Comparison of ENCODE assay signal across 16 cellular contexts in the genomic region with DNA sequence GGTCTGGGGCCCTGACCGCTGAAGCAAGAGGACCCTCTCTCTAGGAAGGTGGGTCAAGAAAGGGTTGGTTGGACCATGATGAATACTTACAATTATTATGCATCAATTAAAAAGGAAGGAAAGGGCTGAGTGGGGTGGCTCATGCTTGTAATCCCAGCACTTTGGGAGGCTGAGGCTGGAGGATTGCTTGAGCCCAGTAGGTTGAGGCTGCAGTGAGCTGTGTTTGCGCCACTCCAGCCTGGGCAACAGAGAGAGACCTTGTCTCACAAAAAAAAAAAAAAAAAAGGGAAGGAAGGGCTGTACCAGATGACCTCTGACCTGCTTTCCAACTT. TPM values are rescaled to one million over a fixed set of nuclear protein-coding genes. Genes with fewer than 3 reads are reported as not detected.
DNase-seq lines count a peak whose midpoint lies in the region; TF ChIP-seq lines count a peak whose summit lies in the region.
"Had no signal": no experiment of that assay in that cellular context is flagged by ENCODE, and none has a peak within 500 bp of the region (broad histone marks: within the 10 kb centered on the region; RNA-seq: fewer than 3 reads in every experiment).

No MANE protein-coding gene starts in this region.

- 97 to 100% methylated on average over 2 of the region's 2 CpGs for WGBS in thyroid gland, 2 donors

- intact Hi-C loops in thyroid gland (cut with DNase I), result no loop called here

- POLR2A ChIA-PET in RWPE1 (lab: Yijun Ruan, JAX; ENCODE audit: low non-redundant PET), result no interaction called here

- TF ChIP-seq CTCF in RWPE1 (conservative IDR thresholded peaks at IDR 0.05; ENCODE audit: low read depth), result no peak
- no peak for TF ChIP-seq CTCF in thyroid gland (IDR thresholded peaks at IDR 0.05)

- no peak overlapping the region for H3K4me3 ChIP-seq in thyroid gland (replicated peaks in 1 of 3)
- H3K4me3 ChIP-seq: MG63 had no signal

- H3K27ac ChIP-seq in RWPE1, result peak overlapping the region; percentile 91
- H3K27ac ChIP-seq in layer of hippocampus (ENCODE audit: low read depth, low read length), result peak overlapping the region; percentile 24
- H3K27ac ChIP-seq in thyroid gland, result peak overlapping the region in 2 of 3 donors; percentile 74 to 77
- H3K27ac ChIP-seq: KMS-11 had no signal

- H3K4me1 ChIP-seq in thyroid gland, result peaks cover 7 to 54% of the 10 kb centered on the region in 2 donors

- CTCF ChIA-PET in RWPE1 (lab: Yijun Ruan, JAX), result interaction anchor here (0.6 to 1.1 kb wide), 3 partner anchors 16 to 107 kb away, joined by 3 read pairs; no protein-coding TSS in a partner anchor

- H3K36me3 ChIP-seq in thyroid gland, result no peaks in the 10 kb centered on the region
- H3K36me3 ChIP-seq: MG63 had no signal

- DNase-seq in SKM-1 treated with dmso at 0.1 percent for 144 hours (lab: John Stamatoyannopoulos, UW; ENCODE audit: unreplicated experiment), result peak; percentile 48
- no peak for DNase-seq in SKM-1 (lab: John Stamatoyannopoulos, UW; ENCODE audit: unreplicated experiment)
- DNase-seq in RWPE1 (ENCODE audit: low spot score), result no peak
- DNase-seq in thyroid gland, result no peak
- no peak for DNase-seq in NCI-H1436 (lab: John Stamatoyannopoulos, UW)
- DNase-seq in stimulated activated CD4-positive, alpha-beta T cell treated with anti-CD3 and anti-CD28 coated beads, Interleukin-4, amount 100 ng/mL, for 1 hour, result no peak
- no peak for DNase-seq in NCI-H1436 treated with DMSO at 0.1 percent for 48 hours (lab: John Stamatoyannopoulos, UW)
- DNase-seq: 8988T, EL, GOT3, NCI-H1417 treated with DMSO at 0.1 percent for 48 hours, NCI-H2081, NCI-H524 had no signal

- no peak for TF ChIP-seq POLR2A in thyroid gland (IDR thresholded peaks at IDR 0.05)

- peaks cover 12% of the 10 kb centered on the region for H3K27me3 ChIP-seq in layer of hippocampus (ENCODE audit: control insufficient read depth, insufficient read depth, low read length)
- H3K27me3 ChIP-seq in thyroid gland, result no peaks in the 10 kb centered on the region
- H3K27me3 ChIP-seq: MG63 had no signal

- no peaks in the 10 kb centered on the region for H3K9me3 ChIP-seq in thyroid gland
- H3K9me3 ChIP-seq: MG63 had no signal

RNA-seq across cellular contexts. Expression of gene GFAP, which starts 0.4 kb away (rescaled TPM):
- 1 to 10 TPM in 2 of 4 donors, under 1 TPM in 1, not detected in 1; 0.33 to 2.3 (median 2.0) TPM for total RNA-seq in thyroid gland

RNA-seq across cellular contexts. Expression of gene EFTUD2, which starts 16.4 kb away (rescaled TPM):
- 100 to 1,000 TPM in 1 of 4 donors, 10 to 100 TPM in 3; 49.2 to 110 (median 75.1) TPM for total RNA-seq in thyroid gland

RNA-seq across cellular contexts. Expression of gene KIF18B, which starts 31.9 kb away (rescaled TPM):
- under 1 TPM in 3 of 4 donors, not detected in 1; 0.11 to 0.50 (median 0.34) TPM for total RNA-seq in thyroid gland

RNA-seq across cellular contexts. Expression of gene C1QL1, which starts 52.4 kb away (rescaled TPM):
- under 1 TPM in 2 of 4 donors, not detected in 2; 0.59 to 0.75 TPM for total RNA-seq in thyroid gland

Comparison
In these comparisons a context has a peak if more than half of its experiments do, and no peak if none do; other contexts are left out.
1. H3K27ac ChIP-seq: peak in every context shown above with its lines; median percentile 91 in RWPE1; 76 in thyroid gland; 24 in layer of hippocampus.